Comparison of ENCODE assay signal across 11 cellular contexts in genomic region chrX:41350150-41350975, GRCh38. TPM values are rescaled to one million over a fixed set of nuclear protein-coding genes. Genes with fewer than 3 reads are reported as not detected.
DNase-seq lines count a peak whose midpoint lies in the region; ATAC-seq, FAIRE-seq and TF ChIP-seq lines count a peak whose summit lies in the region.
"Had no signal": no experiment of that assay in that cellular context is flagged by ENCODE, and none has a peak within 500 bp of the region (broad histone marks: within the 10 kb centered on the region; RNA-seq: fewer than 3 reads in every experiment).

No MANE protein-coding gene starts in this region.

- FAIRE-seq in H54 (lab: Jason Lieb, UNC), result no peak

- no peak for TF ChIP-seq POLR2A in H54 (IDR thresholded peaks at IDR 0.05; ENCODE audit: low read depth, low read length)

- no peaks in the 10 kb centered on the region for H3K27me3 Mint-ChIP-seq in activated naive CD8-positive, alpha-beta T cell
- H3K27me3 Mint-ChIP-seq in activated naive CD8-positive, alpha-beta T cell treated with anti-CD3 and anti-CD28 coated beads, Interleukin-2, amount 50 U/mL, for 24 hours, result no peaks in the 10 kb centered on the region
- no peaks in the 10 kb centered on the region for H3K27me3 Mint-ChIP-seq in stimulated activated naive CD8-positive, alpha-beta T cell treated with anti-CD3 and anti-CD28 coated beads, Interleukin-15, Interleukin-2, amounts not matched to agents 100 ng/mL and 50 ng/mL, for 24 hours

- H3K36me3 ChIP-seq in Panc1 (ENCODE audit: control insufficient read depth, insufficient read depth, low read length), result peaks cover 18% of the 10 kb centered on the region; the same call in 1 of the 2 replicates

- POLR2A ChIA-PET in Panc1 (lab: Charles Lee), result no interaction called here

- no peaks in the 10 kb centered on the region for H3K9me3 Mint-ChIP-seq in activated naive CD8-positive, alpha-beta T cell (ENCODE audit: low read depth)
- H3K9me3 Mint-ChIP-seq in activated naive CD8-positive, alpha-beta T cell treated with anti-CD3 and anti-CD28 coated beads, Interleukin-2, amount 50 U/mL, for 24 hours, result no peaks in the 10 kb centered on the region
- H3K9me3 Mint-ChIP-seq in stimulated activated naive CD8-positive, alpha-beta T cell treated with anti-CD3 and anti-CD28 coated beads, Interleukin-15, Interleukin-2, amounts not matched to agents 100 ng/mL and 50 ng/mL, for 24 hours, result no peaks in the 10 kb centered on the region

- DNase-seq in activated naive CD8-positive, alpha-beta T cell treated with anti-CD3 and anti-CD28 coated beads, Interleukin-2, amount 50 U/mL, for 24 hours, result no peak
- no peak for DNase-seq in Panc1 (ENCODE audit: low read depth, low spot score)
- peak; percentile 33 for DNase-seq in fibroblast of pulmonary artery (ENCODE audit: low read depth)
- no peak for DNase-seq in H54 (ENCODE audit: insufficient read length, low spot score)
- no peak for DNase-seq in 8988T
- DNase-seq in AG08396 (ENCODE audit: low spot score), result no peak
- DNase-seq: amygdala, NCI-H510A had no signal

- H3K27me3 ChIP-seq in Panc1 (ENCODE audit: control insufficient read depth, insufficient read depth, low read length), result no peaks in the 10 kb centered on the region

- intact Hi-C loops in Panc1 (cut with micrococcal nuclease; ENCODE audit: unreplicated experiment), result no loop called here

- TF ChIP-seq CTCF in Panc1 (IDR thresholded peaks at IDR 0.05) (no peak), fibroblast of pulmonary artery (IDR thresholded peaks at IDR 0.05; ENCODE audit: low read length, missing control alignments) (no peak)

- no TSS peak for BruUV-seq in Panc1 (replicated peaks; lab: Mats Ljungman, UMichigan)

- no peak overlapping the region for H3K27ac ChIP-seq in Panc1 (ENCODE audit: low read length)

- H3K4me3 ChIP-seq in Panc1 (ENCODE audit: low read depth in 2 of 2, low read length in 2 of 2) (no peak overlapping the region), fibroblast of pulmonary artery (replicated peaks; ENCODE audit: low read depth, low read length) (no peak overlapping the region)
- H3K4me3 ChIP-seq: thoracic aorta had no signal

- H3K9me3 ChIP-seq in Panc1 (ENCODE audit: control insufficient read depth, insufficient read depth, low read depth, low read length), result no peaks in the 10 kb centered on the region
- H3K9me3 ChIP-seq: thoracic aorta had no signal

- H3K36me3 Mint-ChIP-seq in activated naive CD8-positive, alpha-beta T cell, result no peaks in the 10 kb centered on the region
- peaks cover 40% of the 10 kb centered on the region for H3K36me3 Mint-ChIP-seq in activated naive CD8-positive, alpha-beta T cell treated with anti-CD3 and anti-CD28 coated beads, Interleukin-2, amount 50 U/mL, for 24 hours (ENCODE audit: low read depth)
- peaks cover 47% of the 10 kb centered on the region for H3K36me3 Mint-ChIP-seq in stimulated activated naive CD8-positive, alpha-beta T cell treated with anti-CD3 and anti-CD28 coated beads, Interleukin-15, Interleukin-2, amounts not matched to agents 100 ng/mL and 50 ng/mL, for 24 hours (ENCODE audit: low read depth)

- CTCF ChIA-PET in Panc1 (lab: Charles Lee), result no interaction called here

- H3K4me3 Mint-ChIP-seq in activated naive CD8-positive, alpha-beta T cell, result no peak overlapping the region
- H3K4me3 Mint-ChIP-seq in activated naive CD8-positive, alpha-beta T cell treated with anti-CD3 and anti-CD28 coated beads, Interleukin-2, amount 50 U/mL, for 24 hours, result no peak overlapping the region
- H3K4me3 Mint-ChIP-seq in stimulated activated naive CD8-positive, alpha-beta T cell treated with anti-CD3 and anti-CD28 coated beads, Interleukin-15, Interleukin-2, amounts not matched to agents 100 ng/mL and 50 ng/mL, for 24 hours, result no peak overlapping the region

- no peaks in the 10 kb centered on the region; the same call in 1 of the 2 replicates for H3K4me1 ChIP-seq in Panc1 (ENCODE audit: control insufficient read depth, insufficient read depth, low read length)

- ATAC-seq in activated naive CD8-positive, alpha-beta T cell treated with anti-CD3 and anti-CD28 coated beads, Interleukin-2, amount 50 U/mL, for 24 hours, result no peak
- ATAC-seq in Panc1, result peak; percentile 44; the same call in 1 of the 2 replicates

- in situ Hi-C loops in Panc1 (cut with HindIII; ENCODE audit: low pct_unique_long_range_greater_than_20kb, low sequenced_read_pairs), result no loop called here

- H3K4me1 Mint-ChIP-seq in activated naive CD8-positive, alpha-beta T cell (ENCODE audit: low read depth), result peaks cover 36% of the 10 kb centered on the region
- H3K4me1 Mint-ChIP-seq in activated naive CD8-positive, alpha-beta T cell treated with anti-CD3 and anti-CD28 coated beads, Interleukin-2, amount 50 U/mL, for 24 hours, result peaks cover 34% of the 10 kb centered on the region
- H3K4me1 Mint-ChIP-seq in stimulated activated naive CD8-positive, alpha-beta T cell treated with anti-CD3 and anti-CD28 coated beads, Interleukin-15, Interleukin-2, amounts not matched to agents 100 ng/mL and 50 ng/mL, for 24 hours (ENCODE audit: low read depth), result peaks cover 40% of the 10 kb centered on the region

- peak overlapping the region; percentile 69 for H3K27ac Mint-ChIP-seq in activated naive CD8-positive, alpha-beta T cell
- no peak overlapping the region for H3K27ac Mint-ChIP-seq in activated naive CD8-positive, alpha-beta T cell treated with anti-CD3 and anti-CD28 coated beads, Interleukin-2, amount 50 U/mL, for 24 hours
- peak overlapping the region; percentile 77 for H3K27ac Mint-ChIP-seq in stimulated activated naive CD8-positive, alpha-beta T cell treated with anti-CD3 and anti-CD28 coated beads, Interleukin-15, Interleukin-2, amounts not matched to agents 100 ng/mL and 50 ng/mL, for 24 hours

RNA-seq across cellular contexts. Expression of gene DDX3X, which starts 16.4 kb away (rescaled TPM):
- 266 TPM for total RNA-seq in Panc1 (2021; ENCODE audit: unreplicated experiment)
- 110 TPM for polyA plus RNA-seq in Panc1 (2012; ENCODE audit: insufficient read length)
